In the genomic region with DNA sequence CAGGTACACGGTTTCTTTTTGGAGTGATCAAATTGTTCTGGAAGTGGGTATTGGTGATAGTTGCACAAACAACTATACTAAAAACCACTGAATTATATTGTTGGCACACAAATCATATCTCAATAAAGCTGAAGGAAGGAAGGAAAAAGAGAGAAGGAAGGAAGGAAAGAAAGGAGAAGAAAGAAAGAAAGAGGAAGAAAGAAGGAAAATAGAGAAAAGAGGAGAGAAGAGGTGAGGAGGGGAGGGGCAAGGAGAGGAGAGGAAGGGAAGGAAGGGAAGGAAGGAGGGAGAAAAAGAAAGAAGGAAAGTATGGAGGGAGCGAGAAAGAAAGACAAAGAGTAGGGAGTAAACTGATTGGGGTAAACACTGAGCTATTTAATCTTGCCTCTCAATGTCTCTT, we compare ENCODE assay signal across 27 cellular contexts.
A peak's percentile ranks its signal among the peaks of the same experiment; 100 is the strongest.
DNase-seq lines count a peak whose midpoint lies in the region; ATAC-seq, FAIRE-seq and TF ChIP-seq lines count a peak whose summit lies in the region.
"Had no signal": no experiment of that assay in that cellular context is flagged by ENCODE, and none has a peak within 500 bp of the region (broad histone marks: within the 10 kb centered on the region; RNA-seq: fewer than 3 reads in every experiment).

No MANE protein-coding gene starts in this region.

- ATAC-seq in stimulated activated effector memory CD8-positive, alpha-beta T cell treated with anti-CD3 and anti-CD28 coated beads, Interleukin-12 subunit alpha, Interleukin-12 subunit beta, amount 100 ng/mL, for 72 hours, result no peak

- H2BK5ac ChIP-seq in mesenchymal stem cell (ENCODE audit: low read depth, low read length, poor library complexity, severe bottlenecking), result no peak overlapping the region

- no peak overlapping the region for H3K4me2 ChIP-seq in astrocyte (ENCODE audit: low read length)
- H3K4me2 ChIP-seq in mesenchymal stem cell (ENCODE audit: low read length, poor library complexity, severe bottlenecking), result no peak overlapping the region
- H3K4me2 ChIP-seq: BLaER1 treated with 17β-estradiol and CSF1 and Interleukin-3, amounts not matched to agents 10 nM and 100 nM had no signal

- H3K36me3 Mint-ChIP-seq in activated naive CD4-positive, alpha-beta T cell treated with anti-CD3 and anti-CD28 coated beads, Interleukin-2, amount 50 U/mL, for 24 hours, result no peaks in the 10 kb centered on the region
- no peaks in the 10 kb centered on the region for H3K36me3 Mint-ChIP-seq in activated naive CD4-positive, alpha-beta T cell treated with anti-CD3 and anti-CD28 coated beads for 36 hours (ENCODE audit: low read depth)
- H3K36me3 Mint-ChIP-seq in astrocyte (ENCODE audit: low read depth, unreplicated experiment), result no peaks in the 10 kb centered on the region
- H3K36me3 Mint-ChIP-seq in stimulated activated effector memory CD8-positive, alpha-beta T cell treated with anti-CD3 and anti-CD28 coated beads, Interleukin-12 subunit alpha, Interleukin-12 subunit beta, amount 100 ng/mL, for 72 hours, result no peaks in the 10 kb centered on the region
- H3K36me3 Mint-ChIP-seq: CD14-positive monocyte; CD8-positive, alpha-beta memory T cell had no signal

- H2AK5ac ChIP-seq in mesenchymal stem cell (ENCODE audit: low read length, severe bottlenecking), result peak overlapping the region; percentile 33

- H3K79me2 ChIP-seq in astrocyte (ENCODE audit: insufficient read depth, low read length), result no peaks in the 10 kb centered on the region

- H4K20me1 ChIP-seq in astrocyte (ENCODE audit: insufficient read depth, low read length), result no peaks in the 10 kb centered on the region
- H4K20me1 ChIP-seq: BLaER1 treated with 17β-estradiol and CSF1 and Interleukin-3, amounts not matched to agents 10 nM and 100 nM had no signal

- no peaks in the 10 kb centered on the region for H3K27me3 ChIP-seq in astrocyte (ENCODE audit: insufficient read depth, low read length)
- H3K27me3 ChIP-seq in mesenchymal stem cell (ENCODE audit: control insufficient read depth in 1 of 2, insufficient read depth in 1 of 2, low read length in 2 of 2), result no peaks in the 10 kb centered on the region
- H3K27me3 ChIP-seq: BE2C; BLaER1 treated with 17β-estradiol and CSF1 and Interleukin-3, amounts not matched to agents 10 nM and 100 nM had no signal

- no peak for FAIRE-seq in astrocyte (lab: Jason Lieb, UNC)
- FAIRE-seq: A204.1, D721Med, GM12878, GM19239, H1 had no signal

- no peak overlapping the region for H2BK12ac ChIP-seq in mesenchymal stem cell (ENCODE audit: low read length in 2 of 2)

- H3K9ac ChIP-seq in astrocyte (ENCODE audit: low read length) (no peak overlapping the region), mesenchymal stem cell (ENCODE audit: low read length) (no peak overlapping the region)
- H3K9ac ChIP-seq: BLaER1 treated with 17β-estradiol and CSF1 and Interleukin-3, amounts not matched to agents 10 nM and 100 nM; GM23248 had no signal

- no peak overlapping the region for H3K4ac ChIP-seq in mesenchymal stem cell (ENCODE audit: low read depth in 1 of 2, low read length in 2 of 2)

- H4K91ac ChIP-seq in mesenchymal stem cell (ENCODE audit: low read length), result no peak overlapping the region

- no peak overlapping the region for H4K8ac ChIP-seq in mesenchymal stem cell (ENCODE audit: low read length)

- no peaks in the 10 kb centered on the region for H3K36me3 ChIP-seq in astrocyte (ENCODE audit: insufficient read depth, low read length)
- no peaks in the 10 kb centered on the region for H3K36me3 ChIP-seq in mesenchymal stem cell (ENCODE audit: control insufficient read depth in 1 of 2, insufficient read depth in 2 of 2, low read depth in 1 of 2, low read length in 2 of 2)
- H3K36me3 ChIP-seq: BE2C; BLaER1 treated with 17β-estradiol and CSF1 and Interleukin-3, amounts not matched to agents 10 nM and 100 nM had no signal

- no peaks in the 10 kb centered on the region for H3K9me3 Mint-ChIP-seq in activated naive CD4-positive, alpha-beta T cell treated with anti-CD3 and anti-CD28 coated beads, Interleukin-2, amount 50 U/mL, for 24 hours
- H3K9me3 Mint-ChIP-seq in activated naive CD4-positive, alpha-beta T cell treated with anti-CD3 and anti-CD28 coated beads for 36 hours, result no peaks in the 10 kb centered on the region
- peaks cover 10% of the 10 kb centered on the region for H3K9me3 Mint-ChIP-seq in astrocyte (ENCODE audit: unreplicated experiment)
- H3K9me3 Mint-ChIP-seq in stimulated activated effector memory CD8-positive, alpha-beta T cell treated with anti-CD3 and anti-CD28 coated beads, Interleukin-12 subunit alpha, Interleukin-12 subunit beta, amount 100 ng/mL, for 72 hours, result no peaks in the 10 kb centered on the region
- H3K9me3 Mint-ChIP-seq: CD4-positive, alpha-beta T cell; CD8-positive, alpha-beta memory T cell had no signal

- no peak overlapping the region for H2BK120ac ChIP-seq in mesenchymal stem cell (ENCODE audit: low read depth, low read length)

- H3K79me1 ChIP-seq in mesenchymal stem cell (replicated peaks; ENCODE audit: low read length, poor library complexity, severe bottlenecking), result no peaks in the 10 kb centered on the region

- no peak for TF ChIP-seq CTCF in astrocyte (IDR thresholded peaks at IDR 0.05; ENCODE audit: insufficient read depth, low read depth, low read length)

- no peak overlapping the region for H3K23ac ChIP-seq in mesenchymal stem cell (ENCODE audit: low read length in 2 of 2)

- H3K4me1 ChIP-seq in astrocyte (ENCODE audit: insufficient read depth, low read length) (no peaks in the 10 kb centered on the region), mesenchymal stem cell (ENCODE audit: control insufficient read depth, insufficient read depth, low read depth, low read length) (peaks cover 4% of the 10 kb centered on the region)
- H3K4me1 ChIP-seq: BE2C; BLaER1 treated with 17β-estradiol and CSF1 and Interleukin-3, amounts not matched to agents 10 nM and 100 nM had no signal

- H3K27me3 Mint-ChIP-seq in activated naive CD4-positive, alpha-beta T cell treated with anti-CD3 and anti-CD28 coated beads, Interleukin-2, amount 50 U/mL, for 24 hours, result peaks cover 11% of the 10 kb centered on the region
- H3K27me3 Mint-ChIP-seq in activated naive CD4-positive, alpha-beta T cell treated with anti-CD3 and anti-CD28 coated beads for 36 hours (ENCODE audit: low read depth), result peaks cover 8% of the 10 kb centered on the region
- H3K27me3 Mint-ChIP-seq in astrocyte (ENCODE audit: low read depth, unreplicated experiment), result no peaks in the 10 kb centered on the region

- H3K14ac ChIP-seq in mesenchymal stem cell (ENCODE audit: low read length in 2 of 2), result no peak overlapping the region

- H3K18ac ChIP-seq in mesenchymal stem cell (ENCODE audit: low read depth in 1 of 2, low read length in 2 of 2), result peak overlapping the region in 1 of 2 experiments; percentile 2

- H3K27ac ChIP-seq in astrocyte (ENCODE audit: low read depth, low read length) (no peak overlapping the region), mesenchymal stem cell (ENCODE audit: low read length, poor library complexity, severe bottlenecking) (no peak overlapping the region)
- H3K27ac ChIP-seq: 22Rv1; BLaER1 treated with 17β-estradiol and CSF1 and Interleukin-3, amounts not matched to agents 10 nM and 100 nM; GM23248 had no signal

- H2AFZ ChIP-seq in astrocyte (ENCODE audit: low read depth, low read length) (no peak overlapping the region), mesenchymal stem cell (ENCODE audit: low read depth, low read length) (no peak overlapping the region)
- H2AFZ ChIP-seq: GM23248 had no signal

- H3K27ac Mint-ChIP-seq in activated naive CD4-positive, alpha-beta T cell treated with anti-CD3 and anti-CD28 coated beads, Interleukin-2, amount 50 U/mL, for 24 hours, result peak overlapping the region; percentile 33
- H3K27ac Mint-ChIP-seq in activated naive CD4-positive, alpha-beta T cell treated with anti-CD3 and anti-CD28 coated beads for 36 hours, result no peak overlapping the region
- H3K27ac Mint-ChIP-seq in astrocyte (ENCODE audit: unreplicated experiment), result peak overlapping the region; percentile 30
- peak overlapping the region; percentile 3 for H3K27ac Mint-ChIP-seq in stimulated activated effector memory CD8-positive, alpha-beta T cell treated with anti-CD3 and anti-CD28 coated beads, Interleukin-12 subunit alpha, Interleukin-12 subunit beta, amount 100 ng/mL, for 72 hours
- H3K27ac Mint-ChIP-seq: CD14-positive monocyte; CD4-positive, alpha-beta T cell had no signal

- CTCF ChIA-PET in activated naive CD4-positive, alpha-beta T cell treated with anti-CD3 and anti-CD28 coated beads for 36 hours (lab: Charles Lee), result no interaction called here

- DNase-seq in activated naive CD4-positive, alpha-beta T cell treated with anti-CD3 and anti-CD28 coated beads for 36 hours, result no peak
- DNase-seq in astrocyte (ENCODE audit: low read depth) (no peak), mesenchymal stem cell (no peak), head of caudate nucleus (no peak), AG08396 (ENCODE audit: low spot score) (no peak), NCI-H187 treated with DMSO at 0.1 percent for 48 hours (lab: John Stamatoyannopoulos, UW) (no peak)
- DNase-seq in stimulated activated effector memory CD8-positive, alpha-beta T cell treated with anti-CD3 and anti-CD28 coated beads, Interleukin-12 subunit alpha, Interleukin-12 subunit beta, amount 100 ng/mL, for 72 hours (ENCODE audit: low spot score in 2 of 2), result no peak
- DNase-seq: AML-193; BE2C; CD4-positive, alpha-beta T cell; CD8-positive, alpha-beta memory T cell; DMS 273 treated with DMSO at 0.1 percent for 48 hours; DMS79; EL; GDM1; GM23248; H7; HCEC 1CT had no signal

- H3K4me1 Mint-ChIP-seq in activated naive CD4-positive, alpha-beta T cell treated with anti-CD3 and anti-CD28 coated beads, Interleukin-2, amount 50 U/mL, for 24 hours, result no peaks in the 10 kb centered on the region
- H3K4me1 Mint-ChIP-seq in activated naive CD4-positive, alpha-beta T cell treated with anti-CD3 and anti-CD28 coated beads for 36 hours (ENCODE audit: low read depth), result peaks cover 4% of the 10 kb centered on the region
- H3K4me1 Mint-ChIP-seq in astrocyte (ENCODE audit: low read depth, unreplicated experiment), result peaks cover 49% of the 10 kb centered on the region
- H3K4me1 Mint-ChIP-seq in stimulated activated effector memory CD8-positive, alpha-beta T cell treated with anti-CD3 and anti-CD28 coated beads, Interleukin-12 subunit alpha, Interleukin-12 subunit beta, amount 100 ng/mL, for 72 hours, result peaks cover 8% of the 10 kb centered on the region
- H3K4me1 Mint-ChIP-seq: CD14-positive monocyte; CD8-positive, alpha-beta memory T cell had no signal

- H2BK15ac ChIP-seq in mesenchymal stem cell (ENCODE audit: low read depth, poor library complexity, severe bottlenecking), result no peak overlapping the region

- intact Hi-C loops in activated naive CD4-positive, alpha-beta T cell treated with anti-CD3 and anti-CD28 coated beads for 36 hours (cut with micrococcal nuclease), result no loop called here
- intact Hi-C loops in head of caudate nucleus (cut with DNase I), result no loop called here

- WGBS in mesenchymal stem cell, result no CpG with 5 or more reads among the region's 2 CpGs

- no peak overlapping the region for H3K4me3 Mint-ChIP-seq in activated naive CD4-positive, alpha-beta T cell treated with anti-CD3 and anti-CD28 coated beads, Interleukin-2, amount 50 U/mL, for 24 hours
- H3K4me3 Mint-ChIP-seq in activated naive CD4-positive, alpha-beta T cell treated with anti-CD3 and anti-CD28 coated beads for 36 hours, result no peak overlapping the region
- no peak overlapping the region for H3K4me3 Mint-ChIP-seq in astrocyte (ENCODE audit: unreplicated experiment)
- H3K4me3 Mint-ChIP-seq in stimulated activated effector memory CD8-positive, alpha-beta T cell treated with anti-CD3 and anti-CD28 coated beads, Interleukin-12 subunit alpha, Interleukin-12 subunit beta, amount 100 ng/mL, for 72 hours, result no peak overlapping the region
- H3K4me3 Mint-ChIP-seq: CD14-positive monocyte; CD4-positive, alpha-beta T cell; CD8-positive, alpha-beta memory T cell had no signal

- H3K9me3 ChIP-seq in astrocyte (ENCODE audit: insufficient read depth, low read depth, low read length), result no peaks in the 10 kb centered on the region
- H3K9me3 ChIP-seq in mesenchymal stem cell (ENCODE audit: control insufficient read depth, low read length), result no peaks in the 10 kb centered on the region
- H3K9me3 ChIP-seq: BE2C; BLaER1 treated with 17β-estradiol and CSF1 and Interleukin-3, amounts not matched to agents 10 nM and 100 nM had no signal

- H3K4me3 ChIP-seq in astrocyte (ENCODE audit: insufficient read depth, low read depth, low read length) (no peak overlapping the region), mesenchymal stem cell (ENCODE audit: insufficient read depth in 1 of 2, low read depth in 1 of 2, low read length in 2 of 2) (no peak overlapping the region)
- H3K4me3 ChIP-seq: BLaER1 treated with 17β-estradiol and CSF1 and Interleukin-3, amounts not matched to agents 10 nM and 100 nM; GM12878; GM23248 had no signal
